21 cellular contexts compared by ENCODE assay signal in genomic region chr6:7283676-7284075, GRCh38. TPM values are rescaled to one million over a fixed set of nuclear protein-coding genes. Genes with fewer than 3 reads are reported as not detected.
DNase-seq lines count a peak whose midpoint lies in the region; ATAC-seq and TF ChIP-seq lines count a peak whose summit lies in the region.
"Had no signal": no experiment of that assay in that cellular context is flagged by ENCODE, and none has a peak within 500 bp of the region (broad histone marks: within the 10 kb centered on the region; RNA-seq: fewer than 3 reads in every experiment).

No MANE protein-coding gene starts in this region.

- H3K36me3 ChIP-seq in CD8-positive, alpha-beta T cell (ENCODE audit: insufficient read depth, low read length) = no peaks in the 10 kb centered on the region
- peaks cover 0 to 52% of the 10 kb centered on the region in 2 donors for H3K36me3 ChIP-seq in left lung

- no peaks in the 10 kb centered on the region for H3K27me3 Mint-ChIP-seq in activated CD8-positive, alpha-beta T cell treated with anti-CD3 and anti-CD28 coated beads for 36 hours
- no peaks in the 10 kb centered on the region for H3K27me3 Mint-ChIP-seq in activated CD8-positive, alpha-beta T cell treated with anti-CD3 and anti-CD28 coated beads, Interleukin-2, amount 10 ng/mL, durations not matched to agents 7 days and 5 days (ENCODE audit: low read depth)
- no peaks in the 10 kb centered on the region for H3K27me3 Mint-ChIP-seq in CD8-positive, alpha-beta T cell (ENCODE audit: low read depth)

- H3K9me3 Mint-ChIP-seq in activated CD8-positive, alpha-beta T cell treated with anti-CD3 and anti-CD28 coated beads for 36 hours = no peaks in the 10 kb centered on the region
- H3K9me3 Mint-ChIP-seq in activated CD8-positive, alpha-beta T cell treated with anti-CD3 and anti-CD28 coated beads, Interleukin-2, amount 10 ng/mL, durations not matched to agents 7 days and 5 days (ENCODE audit: insufficient read depth) = no peaks in the 10 kb centered on the region
- no peaks in the 10 kb centered on the region for H3K9me3 Mint-ChIP-seq in CD8-positive, alpha-beta T cell

- POLR2A ChIA-PET in activated CD8-positive, alpha-beta T cell treated with anti-CD3 and anti-CD28 coated beads for 36 hours (lab: Charles Lee) = no interaction called here
- POLR2A ChIA-PET in activated CD8-positive, alpha-beta T cell treated with anti-CD3 and anti-CD28 coated beads, Interleukin-2, amount 10 ng/mL, durations not matched to agents 7 days and 5 days (lab: Charles Lee) = interaction anchor here (0.5 kb wide), 1 partner anchor 818 kb away, joined by 3 read pairs; the partner anchor contains the start of gene EEF1E1
- POLR2A ChIA-PET in CD8-positive, alpha-beta T cell (lab: Charles Lee) = interaction anchor here (0.6 to 1.0 kb wide), 2 partner anchors 9 to 108 kb away, joined by 3 read pairs; no protein-coding TSS in a partner anchor

- CTCF ChIA-PET in activated CD8-positive, alpha-beta T cell treated with anti-CD3 and anti-CD28 coated beads for 36 hours (lab: Charles Lee) = interaction anchor here (1.2 to 5.2 kb wide), 3 partner anchors 8 to 17 kb away, joined by 3 to 30 read pairs (median 5); no protein-coding TSS in a partner anchor
- CTCF ChIA-PET in activated CD8-positive, alpha-beta T cell treated with anti-CD3 and anti-CD28 coated beads, Interleukin-2, amount 10 ng/mL, durations not matched to agents 7 days and 5 days (lab: Charles Lee) = interaction anchor here (1.5 to 2.7 kb wide), 3 partner anchors 9 to 333 kb away, joined by 3 to 7 read pairs (median 5); no protein-coding TSS in a partner anchor
- CTCF ChIA-PET in CD8-positive, alpha-beta T cell (lab: Charles Lee) = interaction anchor here (1.7 to 5.8 kb wide), 2 partner anchors 8 to 333 kb away, joined by 6 to 36 read pairs; no protein-coding TSS in a partner anchor

- peaks cover 29% of the 10 kb centered on the region for H3K36me3 Mint-ChIP-seq in activated CD8-positive, alpha-beta T cell treated with anti-CD3 and anti-CD28 coated beads for 36 hours (ENCODE audit: low read depth)
- H3K36me3 Mint-ChIP-seq in activated CD8-positive, alpha-beta T cell treated with anti-CD3 and anti-CD28 coated beads, Interleukin-2, amount 10 ng/mL, durations not matched to agents 7 days and 5 days (ENCODE audit: low read depth) = peaks cover 32% of the 10 kb centered on the region
- H3K36me3 Mint-ChIP-seq in CD8-positive, alpha-beta T cell = peaks cover 42% of the 10 kb centered on the region

- H3K4me1 Mint-ChIP-seq in activated CD8-positive, alpha-beta T cell treated with anti-CD3 and anti-CD28 coated beads for 36 hours (ENCODE audit: low read depth) = peaks cover 16% of the 10 kb centered on the region
- H3K4me1 Mint-ChIP-seq in activated CD8-positive, alpha-beta T cell treated with anti-CD3 and anti-CD28 coated beads, Interleukin-2, amount 10 ng/mL, durations not matched to agents 7 days and 5 days (ENCODE audit: low read depth) = peaks cover 16% of the 10 kb centered on the region
- H3K4me1 Mint-ChIP-seq in CD8-positive, alpha-beta T cell (ENCODE audit: low read depth) = peaks cover 20% of the 10 kb centered on the region

- no peak overlapping the region for H3K4me3 Mint-ChIP-seq in activated CD8-positive, alpha-beta T cell treated with anti-CD3 and anti-CD28 coated beads for 36 hours
- no peak overlapping the region for H3K4me3 Mint-ChIP-seq in activated CD8-positive, alpha-beta T cell treated with anti-CD3 and anti-CD28 coated beads, Interleukin-2, amount 10 ng/mL, durations not matched to agents 7 days and 5 days
- H3K4me3 Mint-ChIP-seq in CD8-positive, alpha-beta T cell = no peak overlapping the region

- no peaks in the 10 kb centered on the region for H3K27me3 ChIP-seq in CD8-positive, alpha-beta T cell (ENCODE audit: insufficient read depth, low read length)
- no peaks in the 10 kb centered on the region for H3K27me3 ChIP-seq in left lung

- DNase-seq in activated CD8-positive, alpha-beta T cell treated with anti-CD3 and anti-CD28 coated beads for 36 hours = no peak
- no peak for DNase-seq in activated CD8-positive, alpha-beta T cell treated with anti-CD3 and anti-CD28 coated beads, Interleukin-2, amount 10 ng/mL, durations not matched to agents 7 days and 5 days
- no peak for DNase-seq in CD8-positive, alpha-beta T cell
- DNase-seq in left lung (no peak), OCI-M2 (lab: John Stamatoyannopoulos, UW; ENCODE audit: unreplicated experiment) (no peak)
- DNase-seq in stimulated activated CD8-positive, alpha-beta memory T cell treated with anti-CD3 and anti-CD28 coated beads, Interleukin-4, amount 100 ng/mL, for 48 hours = peak; percentile 15
- DNase-seq: 8988T, ACHN, Karpas-422, NCI-H1092 treated with DMSO at 0.1 percent for 48 hours, NCI-H1436, NCI-H187, NCI-H2081 treated with DMSO at 0.1 percent for 48 hours, NCI-H2171, NCI-H226, NCI-H510A, NCI-H69, SIG-M5 had no signal

- peak overlapping the region; percentile 46 for H3K27ac Mint-ChIP-seq in activated CD8-positive, alpha-beta T cell treated with anti-CD3 and anti-CD28 coated beads for 36 hours
- no peak overlapping the region for H3K27ac Mint-ChIP-seq in activated CD8-positive, alpha-beta T cell treated with anti-CD3 and anti-CD28 coated beads, Interleukin-2, amount 10 ng/mL, durations not matched to agents 7 days and 5 days
- H3K27ac Mint-ChIP-seq in CD8-positive, alpha-beta T cell = peak overlapping the region; percentile 28

- no peak for ATAC-seq in activated CD8-positive, alpha-beta T cell treated with anti-CD3 and anti-CD28 coated beads for 36 hours
- no peak for ATAC-seq in activated CD8-positive, alpha-beta T cell treated with anti-CD3 and anti-CD28 coated beads, Interleukin-2, amount 10 ng/mL, durations not matched to agents 7 days and 5 days
- no peak for ATAC-seq in CD8-positive, alpha-beta T cell
- peak; percentile 82 for ATAC-seq in left lung
- ATAC-seq in GM18873 (IDR thresholded peaks at IDR 0.05; ENCODE audit: low FRiP score, unreplicated experiment) = no peak

- no peak overlapping the region for H3K27ac ChIP-seq in CD8-positive, alpha-beta T cell (ENCODE audit: low read depth, low read length)
- no peak overlapping the region for H3K27ac ChIP-seq in left lung
- H3K27ac ChIP-seq: HL-60, SK-N-MC had no signal

- TF ChIP-seq CTCF in activated CD8-positive, alpha-beta T cell treated with anti-CD3 and anti-CD28 coated beads for 36 hours (IDR thresholded peaks at IDR 0.05) = no peak
- TF ChIP-seq CTCF in CD8-positive, alpha-beta T cell (IDR thresholded peaks at IDR 0.05) = no peak
- TF ChIP-seq CTCF in left lung (IDR thresholded peaks at IDR 0.05) = no peak

- no peaks in the 10 kb centered on the region for H3K9me3 ChIP-seq in CD8-positive, alpha-beta T cell (ENCODE audit: low read length)
- H3K9me3 ChIP-seq in left lung = no peaks in the 10 kb centered on the region

- H3K4me3 ChIP-seq in CD8-positive, alpha-beta T cell (ENCODE audit: low read depth, low read length) = no peak overlapping the region
- H3K4me3 ChIP-seq in left lung = no peak overlapping the region
- H3K4me3 ChIP-seq: SK-N-MC had no signal

- H3K4me1 ChIP-seq in CD8-positive, alpha-beta T cell (ENCODE audit: insufficient read depth, low read length) = peaks cover 7% of the 10 kb centered on the region
- H3K4me1 ChIP-seq in left lung = peaks cover 0 to 10% of the 10 kb centered on the region in 2 donors

- intact Hi-C loops in activated CD8-positive, alpha-beta T cell treated with anti-CD3 and anti-CD28 coated beads for 36 hours (cut with micrococcal nuclease) = no loop called here
- intact Hi-C loops in CD8-positive, alpha-beta T cell (cut with DNase I, micrococcal nuclease) = no loop called here
- intact Hi-C loops in left lung (cut with DNase I) = no loop called here

RNA-seq across cellular contexts. Expression of gene SSR1, which starts 29.3 kb away (rescaled TPM):
- 100 to 1,000 TPM; 117 to 124 TPM for total RNA-seq in activated CD8-positive, alpha-beta T cell treated with anti-CD3 and anti-CD28 coated beads for 36 hours
- total RNA-seq in activated CD8-positive, alpha-beta T cell treated with anti-CD3 and anti-CD28 coated beads, Interleukin-2, amount 10 ng/mL, durations not matched to agents 7 days and 5 days = 100 to 1,000 TPM; 122 to 130 TPM
- total RNA-seq in CD8-positive, alpha-beta T cell = 10 to 100 TPM; 40.5 to 42.5 TPM
- total RNA-seq in left lung = 100 to 1,000 TPM; 155 to 247 TPM
